8 cellular contexts compared by ENCODE assay signal in genomic region chr17:77424585-77425344, GRCh38.
DNase-seq lines count a peak whose midpoint lies in the region; ATAC-seq, FAIRE-seq and TF ChIP-seq lines count a peak whose summit lies in the region.

No MANE protein-coding gene starts in this region.

- H3K27ac ChIP-seq in BLaER1 treated with 17β-estradiol and CSF1 and Interleukin-3, amounts not matched to agents 10 nM and 100 nM: peak overlapping the region; percentile 20 to 100 (median 83); a peak in 19 of 22 replicates
- peak overlapping the region; percentile 80 for H3K27ac ChIP-seq in osteoblast (ENCODE audit: low read depth, low read length)

- peaks cover 97% of the 10 kb centered on the region for H3K79me2 ChIP-seq in osteoblast (ENCODE audit: insufficient read depth, low read length)

- no peaks in the 10 kb centered on the region for H3K9me3 ChIP-seq in BLaER1 treated with 17β-estradiol and CSF1 and Interleukin-3, amounts not matched to agents 10 nM and 100 nM (replicated peaks in 1 of 11)
- H3K9me3 ChIP-seq in osteoblast (ENCODE audit: low read depth, low read length): no peaks in the 10 kb centered on the region

- H3K4me3 ChIP-seq in BLaER1 treated with 17β-estradiol and CSF1 and Interleukin-3, amounts not matched to agents 10 nM and 100 nM: peak overlapping the region in 8 of 10 experiments; percentile 36 to 60 (median 56); a peak in 16 of 20 replicates
- H3K4me3 ChIP-seq in osteoblast (ENCODE audit: insufficient read depth, low read length): no peak overlapping the region

- no peak for FAIRE-seq in frontal cortex (lab: Jason Lieb, UNC)

- no peak overlapping the region for H2AFZ ChIP-seq in osteoblast (ENCODE audit: low read length)

- no peaks in the 10 kb centered on the region for H3K9me3 Mint-ChIP-seq in activated T-helper 17 cell treated with anti-CD3 and anti-CD28 coated beads, Interleukin-2, amount 50 U/mL, for 72 hours

- peak; percentile 54 for DNase-seq in SK-MEL-5 (ENCODE audit: low read depth, low spot score)
- DNase-seq in frontal cortex (ENCODE audit: low spot score in 2 of 2): peak; percentile 51 to 70
- peak; percentile 96 for DNase-seq in osteoblast (ENCODE audit: insufficient read length, low spot score, missing footprints)
- DNase-seq in NCI-H446 (lab: John Stamatoyannopoulos, UW): no peak
- DNase-seq in NOMO-1 (lab: John Stamatoyannopoulos, UW; ENCODE audit: unreplicated experiment in 2 of 2): no peak

- H4K20me1 ChIP-seq in BLaER1 treated with 17β-estradiol and CSF1 and Interleukin-3, amounts not matched to agents 10 nM and 100 nM: peaks cover 0 to 100% (median 11%) of the 10 kb centered on the region in 11 experiments; a peak in 15 of 22 replicates
- peaks cover 90% of the 10 kb centered on the region for H4K20me1 ChIP-seq in osteoblast (ENCODE audit: insufficient read depth, low read length)

- ATAC-seq in activated T-helper 17 cell treated with anti-CD3 and anti-CD28 coated beads, Interleukin-2, amount 50 U/mL, for 72 hours (replicated peaks): no peak
- no peak for ATAC-seq in GM18868 (IDR thresholded peaks at IDR 0.05; ENCODE audit: unreplicated experiment)

- TF ChIP-seq CTCF in osteoblast (IDR thresholded peaks at IDR 0.05; ENCODE audit: extremely low read depth, low read depth, low read length): no peak

- peak overlapping the region; percentile 88 to 100 (median 98) for H3K4me2 ChIP-seq in BLaER1 treated with 17β-estradiol and CSF1 and Interleukin-3, amounts not matched to agents 10 nM and 100 nM
- H3K4me2 ChIP-seq in osteoblast (ENCODE audit: insufficient read depth, low read length): peak overlapping the region; percentile 20

- no peaks in the 10 kb centered on the region for H3K27me3 Mint-ChIP-seq in activated T-helper 17 cell treated with anti-CD3 and anti-CD28 coated beads, Interleukin-2, amount 50 U/mL, for 72 hours

- H3K4me3 Mint-ChIP-seq in activated T-helper 17 cell treated with anti-CD3 and anti-CD28 coated beads, Interleukin-2, amount 50 U/mL, for 72 hours: no peak overlapping the region

- peaks cover 5% of the 10 kb centered on the region for H3K36me3 Mint-ChIP-seq in activated T-helper 17 cell treated with anti-CD3 and anti-CD28 coated beads, Interleukin-2, amount 50 U/mL, for 72 hours (ENCODE audit: low read depth)

- no peaks in the 10 kb centered on the region for H3K27me3 ChIP-seq in BLaER1 treated with 17β-estradiol and CSF1 and Interleukin-3, amounts not matched to agents 10 nM and 100 nM
- H3K27me3 ChIP-seq in osteoblast (ENCODE audit: insufficient read depth, low read length): no peaks in the 10 kb centered on the region

- H3K36me3 ChIP-seq in BLaER1 treated with 17β-estradiol and CSF1 and Interleukin-3, amounts not matched to agents 10 nM and 100 nM: peaks cover 0 to 6% (median 0%) of the 10 kb centered on the region in 11 experiments; a peak in 2 of 22 replicates
- H3K36me3 ChIP-seq in osteoblast (ENCODE audit: insufficient read depth, low read length): peaks cover 6% of the 10 kb centered on the region

- in situ Hi-C loops in SK-MEL-5 (cut with HindIII; ENCODE audit: low pct_unique_long_range_greater_than_20kb, low sequenced_read_pairs): no loop called here

- no peak overlapping the region for H3K27ac Mint-ChIP-seq in activated T-helper 17 cell treated with anti-CD3 and anti-CD28 coated beads, Interleukin-2, amount 50 U/mL, for 72 hours

- peak overlapping the region; percentile 45 to 95 (median 71); a peak in 20 of 22 replicates for H3K9ac ChIP-seq in BLaER1 treated with 17β-estradiol and CSF1 and Interleukin-3, amounts not matched to agents 10 nM and 100 nM

- H3K4me1 Mint-ChIP-seq in activated T-helper 17 cell treated with anti-CD3 and anti-CD28 coated beads, Interleukin-2, amount 50 U/mL, for 72 hours: peaks cover 39% of the 10 kb centered on the region

- H3K4me1 ChIP-seq in BLaER1 treated with 17β-estradiol and CSF1 and Interleukin-3, amounts not matched to agents 10 nM and 100 nM: peaks cover 98 to 100% (median 100%) of the 10 kb centered on the region in 10 experiments
- H3K4me1 ChIP-seq in osteoblast (ENCODE audit: insufficient read depth, low read length): peaks cover 88% of the 10 kb centered on the region

Comparison
In these comparisons a context has a peak if more than half of its experiments do, and no peak if none do; other contexts are left out.
1. DNase-seq: peak in SK-MEL-5 (single experiment), frontal cortex (2 of 2) and osteoblast (single experiment); none in NCI-H446 (0 of 2) and NOMO-1 (0 of 2).